Comparison of ENCODE assay signal across 18 cellular contexts in the genomic region with DNA sequence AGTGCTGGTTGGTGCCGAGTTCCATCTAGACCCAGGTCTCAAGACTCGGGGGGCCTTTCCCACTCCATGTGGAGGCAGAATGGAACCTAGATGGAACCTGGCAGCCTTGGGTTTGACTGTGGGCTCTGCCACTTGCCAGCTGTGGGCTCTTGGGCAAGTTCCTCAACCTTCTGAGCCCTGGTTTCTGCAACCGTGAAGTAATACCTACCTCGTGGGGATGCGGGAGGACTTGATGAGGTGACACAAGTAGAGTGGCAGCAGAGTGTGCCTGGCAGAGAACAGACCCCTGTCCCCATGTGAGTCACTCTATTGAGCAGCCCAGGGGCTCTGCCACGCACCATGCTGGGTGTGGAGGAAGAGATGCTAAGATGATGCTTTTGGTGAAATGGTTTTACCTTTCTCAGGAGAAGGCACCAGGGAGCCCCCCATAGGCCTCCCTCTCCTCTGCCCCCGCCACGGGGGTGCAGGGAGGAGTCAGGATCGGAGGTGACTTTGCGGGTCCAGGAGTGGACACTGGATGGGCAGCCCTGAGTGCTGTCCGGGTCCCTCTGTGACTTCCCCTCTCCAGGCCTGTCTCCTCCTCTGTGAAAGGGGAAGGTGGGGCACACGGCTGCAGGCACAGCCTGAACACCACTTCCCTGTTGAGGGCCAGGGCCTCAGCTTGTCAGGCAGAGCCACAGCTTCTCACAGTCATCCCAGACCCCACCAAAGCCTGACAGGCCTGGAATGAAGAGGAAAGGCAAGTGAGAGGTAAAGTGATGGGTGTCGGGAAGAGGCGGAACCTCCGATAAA. TPM values are rescaled to one million over a fixed set of nuclear protein-coding genes. Genes with fewer than 3 reads are reported as not detected.
A peak's percentile ranks its signal among the peaks of the same experiment; 100 is the strongest.
DNase-seq lines count a peak whose midpoint lies in the region; ATAC-seq, FAIRE-seq and TF ChIP-seq lines count a peak whose summit lies in the region.
"Had no signal": no experiment of that assay in that cellular context is flagged by ENCODE, and none has a peak within 500 bp of the region (broad histone marks: within the 10 kb centered on the region; RNA-seq: fewer than 3 reads in every experiment).

No MANE protein-coding gene starts in this region.

- FAIRE-seq in H1 (lab: Jason Lieb, UNC), result no peak

- no peaks in the 10 kb centered on the region for H3K27me3 Mint-ChIP-seq in activated CD4-positive, alpha-beta T cell treated with anti-CD3 and anti-CD28 coated beads, Interleukin-2, amount 10 ng/mL, durations not matched to agents 7 days and 5 days
- no peaks in the 10 kb centered on the region for H3K27me3 Mint-ChIP-seq in activated CD4-positive, alpha-beta T cell treated with anti-CD3 and anti-CD28 coated beads for 36 hours
- no peaks in the 10 kb centered on the region for H3K27me3 Mint-ChIP-seq in stimulated activated naive B cell treated with anti-CD40 and anti-IgM and Interleukin-4, amounts not matched to agents 10 μg/mL and 1 μg/mL and 100 μg/mL, for 72 hours
- H3K27me3 Mint-ChIP-seq in activated T-helper 2 cell treated with anti-CD3 and anti-CD28 coated beads, Interferon-gamma antibody, Interleukin-2, Interleukin-4, amounts not matched to agents 10 μg/mL and 5 μg/mL and 100 μg/mL, durations not matched to agents 14 hours and 24 hours and 36 hours (ENCODE audit: low read depth), result no peaks in the 10 kb centered on the region

- H3K27ac ChIP-seq in H1 (ENCODE audit: low read depth, low read length) (no peak overlapping the region), Karpas-422 (ENCODE audit: low read length) (no peak overlapping the region), MM.1S (ENCODE audit: low read length) (no peak overlapping the region)

- no peak for ATAC-seq in activated CD4-positive, alpha-beta T cell treated with anti-CD3 and anti-CD28 coated beads for 36 hours
- no peak for ATAC-seq in stimulated activated naive B cell treated with anti-CD40 and anti-IgM and Interleukin-4, amounts not matched to agents 10 μg/mL and 1 μg/mL and 100 μg/mL, for 72 hours (replicated peaks)
- ATAC-seq: CD8-positive, alpha-beta T cell had no signal

- no peak for DNase-seq in activated CD4-positive, alpha-beta T cell treated with anti-CD3 and anti-CD28 coated beads, Interleukin-2, amount 10 ng/mL, durations not matched to agents 7 days and 5 days
- no peak for DNase-seq in activated CD4-positive, alpha-beta T cell treated with anti-CD3 and anti-CD28 coated beads for 36 hours
- peak; percentile 8 for DNase-seq in NOMO-1 treated with dmso at 0.1 percent for 144 hours (lab: John Stamatoyannopoulos, UW; ENCODE audit: unreplicated experiment)
- DNase-seq in H1 (ENCODE audit: low read depth in 1 of 2, low spot score in 2 of 2), result no peak
- no peak for DNase-seq in stimulated activated naive B cell treated with anti-CD40 and anti-IgM and Interleukin-4, amounts not matched to agents 10 μg/mL and 1 μg/mL and 100 μg/mL, for 72 hours
- no peak for DNase-seq in Karpas-422
- no peak for DNase-seq in activated T-helper 2 cell treated with anti-CD3 and anti-CD28 coated beads, Interferon-gamma antibody, Interleukin-2, Interleukin-4, amounts not matched to agents 10 μg/mL and 5 μg/mL and 100 μg/mL, durations not matched to agents 14 hours and 24 hours and 36 hours (ENCODE audit: low spot score)
- no peak for DNase-seq in MM.1S
- DNase-seq: 8988T; CD8-positive, alpha-beta T cell; GOT3; KBM-7; NCI-H1417 treated with DMSO at 0.1 percent for 48 hours; NCI-H2029; NCI-H2171; NCI-H748 treated with DMSO at 0.1 percent for 48 hours had no signal

- H3K9ac ChIP-seq in H1 (replicated peaks in 1 of 4; ENCODE audit: extremely low read depth in 1 of 4, low read depth in 3 of 4, low read length in 3 of 4) (no peak overlapping the region), Karpas-422 (ENCODE audit: low read length) (no peak overlapping the region), MM.1S (ENCODE audit: low read length) (no peak overlapping the region)

- H3K4ac ChIP-seq in H1 (replicated peaks; ENCODE audit: insufficient read length, low read depth, low read length), result no peak overlapping the region

- H3F3A ChIP-seq in MM.1S (ENCODE audit: insufficient read depth, low read length), result no peaks in the 10 kb centered on the region

- no peaks in the 10 kb centered on the region for H4K20me1 ChIP-seq in H1 (replicated peaks in 1 of 2; ENCODE audit: control insufficient read depth in 1 of 2, insufficient read depth in 2 of 2, low read length in 2 of 2)
- peaks cover 10% of the 10 kb centered on the region; the same call in 1 of the 2 replicates for H4K20me1 ChIP-seq in Karpas-422 (ENCODE audit: insufficient read depth, low read depth, low read length)
- no peaks in the 10 kb centered on the region for H4K20me1 ChIP-seq in MM.1S (ENCODE audit: insufficient read depth, low read length)

- H2BK15ac ChIP-seq in H1 (ENCODE audit: low read length), result no peak overlapping the region

- H3K23ac ChIP-seq in H1 (ENCODE audit: insufficient read length), result no peak overlapping the region

- no peak overlapping the region for H2BK5ac ChIP-seq in H1 (ENCODE audit: low read depth, low read length)

- H3K36me3 Mint-ChIP-seq in activated CD4-positive, alpha-beta T cell treated with anti-CD3 and anti-CD28 coated beads, Interleukin-2, amount 10 ng/mL, durations not matched to agents 7 days and 5 days (ENCODE audit: low read depth), result peaks cover 2% of the 10 kb centered on the region
- H3K36me3 Mint-ChIP-seq in activated CD4-positive, alpha-beta T cell treated with anti-CD3 and anti-CD28 coated beads for 36 hours (ENCODE audit: low read depth), result peaks cover 26% of the 10 kb centered on the region
- peaks cover 44 to 80% of the 10 kb centered on the region in 2 donors for H3K36me3 Mint-ChIP-seq in stimulated activated naive B cell treated with anti-CD40 and anti-IgM and Interleukin-4, amounts not matched to agents 10 μg/mL and 1 μg/mL and 100 μg/mL, for 72 hours
- peaks cover 55% of the 10 kb centered on the region for H3K36me3 Mint-ChIP-seq in activated T-helper 2 cell treated with anti-CD3 and anti-CD28 coated beads, Interferon-gamma antibody, Interleukin-2, Interleukin-4, amounts not matched to agents 10 μg/mL and 5 μg/mL and 100 μg/mL, durations not matched to agents 14 hours and 24 hours and 36 hours (ENCODE audit: low read depth)

- no peak overlapping the region for H3K56ac ChIP-seq in H1 (replicated peaks; ENCODE audit: insufficient read length, low read depth, low read length)

- peaks cover 0 to 9% (median 5%) of the 10 kb centered on the region in 4 experiments; a peak in 5 of 7 replicates for H3K27me3 ChIP-seq in H1 (replicated peaks in 1 of 4; ENCODE audit: control insufficient read depth in 3 of 4, extremely low read depth in 1 of 4, insufficient read depth in 3 of 4, low read length in 3 of 4)
- H3K27me3 ChIP-seq in Karpas-422 (ENCODE audit: low read length), result no peaks in the 10 kb centered on the region
- H3K27me3 ChIP-seq in MM.1S (replicated peaks; ENCODE audit: insufficient read depth, low read length), result no peaks in the 10 kb centered on the region

- no peak overlapping the region for H3K4me3 ChIP-seq in H1 (ENCODE audit: extremely low read depth in 1 of 4, insufficient read depth in 2 of 4, low read depth in 3 of 4, low read length in 4 of 4)
- no peak overlapping the region for H3K4me3 ChIP-seq in Karpas-422 (ENCODE audit: low read length)
- no peak overlapping the region for H3K4me3 ChIP-seq in MM.1S (ENCODE audit: low read length)

- H3K9me3 ChIP-seq in H1 (ENCODE audit: insufficient read depth in 2 of 2, low read depth in 1 of 2, low read length in 1 of 2) (no peaks in the 10 kb centered on the region; a peak in 1 of 4 replicates), Karpas-422 (ENCODE audit: low read length) (no peaks in the 10 kb centered on the region), MM.1S (replicated peaks; ENCODE audit: insufficient read depth, low read length) (no peaks in the 10 kb centered on the region)

- no peak overlapping the region for H2AFZ ChIP-seq in H1 (ENCODE audit: low read length)
- H2AFZ ChIP-seq in Karpas-422 (ENCODE audit: low read length), result no peak overlapping the region
- H2AFZ ChIP-seq in MM.1S (ENCODE audit: low read length), result no peak overlapping the region

- WGBS in H1 (ENCODE audit: extremely low coverage in 1 of 2, insufficient coverage in 1 of 2, insufficient read length in 1 of 2, insufficient replicate concordance in 2 of 2, low coverage in 1 of 2, low lambda C conversion rate in 2 of 2, missing lambda C conversion rate in 1 of 2), 2 experiments, result 82% methylated on average over 15 of the region's 15 CpGs; no CpG with 5 or more reads in 1 of the 2 experiments

- TF ChIP-seq POLR2A in H1 (IDR thresholded peaks at IDR 0.05; ENCODE audit: control extremely low read depth in 1 of 2, low read depth in 2 of 2, low read length in 2 of 2), result no peak

- H3K4me1 ChIP-seq in H1 (replicated peaks in 1 of 4; ENCODE audit: control insufficient read depth in 3 of 4, insufficient read depth in 4 of 4, low read length in 3 of 4) (peaks cover 0 to 8% (median 0%) of the 10 kb centered on the region in 4 experiments; a peak in 2 of 7 replicates), Karpas-422 (ENCODE audit: low read length) (peaks cover 16% of the 10 kb centered on the region), MM.1S (ENCODE audit: low read length) (peaks cover 12% of the 10 kb centered on the region)

- H2BK120ac ChIP-seq in H1 (replicated peaks; ENCODE audit: low read depth, low read length), result no peak overlapping the region

- H3K27ac Mint-ChIP-seq in activated CD4-positive, alpha-beta T cell treated with anti-CD3 and anti-CD28 coated beads, Interleukin-2, amount 10 ng/mL, durations not matched to agents 7 days and 5 days, result peak overlapping the region; percentile 44
- no peak overlapping the region for H3K27ac Mint-ChIP-seq in activated CD4-positive, alpha-beta T cell treated with anti-CD3 and anti-CD28 coated beads for 36 hours
- peak overlapping the region; percentile 14 for H3K27ac Mint-ChIP-seq in stimulated activated naive B cell treated with anti-CD40 and anti-IgM and Interleukin-4, amounts not matched to agents 10 μg/mL and 1 μg/mL and 100 μg/mL, for 72 hours
- no peak overlapping the region for H3K27ac Mint-ChIP-seq in activated T-helper 2 cell treated with anti-CD3 and anti-CD28 coated beads, Interferon-gamma antibody, Interleukin-2, Interleukin-4, amounts not matched to agents 10 μg/mL and 5 μg/mL and 100 μg/mL, durations not matched to agents 14 hours and 24 hours and 36 hours
- H3K27ac Mint-ChIP-seq: CD8-positive, alpha-beta T cell had no signal

- H4K91ac ChIP-seq in H1 (replicated peaks; ENCODE audit: insufficient read length, low read length), result no peak overlapping the region

- no peak overlapping the region for H3K4me2 ChIP-seq in H1 (ENCODE audit: insufficient read depth in 1 of 2, low read depth in 2 of 2, low read length in 2 of 2)
- H3K4me2 ChIP-seq in Karpas-422 (ENCODE audit: low read depth, low read length, poor library complexity, severe bottlenecking), result no peak overlapping the region
- H3K4me2 ChIP-seq in MM.1S (ENCODE audit: low read depth, low read length), result no peak overlapping the region

- H3K4me1 Mint-ChIP-seq in activated CD4-positive, alpha-beta T cell treated with anti-CD3 and anti-CD28 coated beads, Interleukin-2, amount 10 ng/mL, durations not matched to agents 7 days and 5 days, result peaks cover 5% of the 10 kb centered on the region
- peaks cover 11% of the 10 kb centered on the region for H3K4me1 Mint-ChIP-seq in activated CD4-positive, alpha-beta T cell treated with anti-CD3 and anti-CD28 coated beads for 36 hours
- peaks cover 29 to 43% of the 10 kb centered on the region in 2 donors for H3K4me1 Mint-ChIP-seq in stimulated activated naive B cell treated with anti-CD40 and anti-IgM and Interleukin-4, amounts not matched to agents 10 μg/mL and 1 μg/mL and 100 μg/mL, for 72 hours
- H3K4me1 Mint-ChIP-seq in activated T-helper 2 cell treated with anti-CD3 and anti-CD28 coated beads, Interferon-gamma antibody, Interleukin-2, Interleukin-4, amounts not matched to agents 10 μg/mL and 5 μg/mL and 100 μg/mL, durations not matched to agents 14 hours and 24 hours and 36 hours (ENCODE audit: low read depth), result peaks cover 5% of the 10 kb centered on the region

- H3K14ac ChIP-seq in H1 (ENCODE audit: insufficient read length), result no peak overlapping the region

- H3K23me2 ChIP-seq in H1 (ENCODE audit: low read depth, low read length), result peaks cover 2% of the 10 kb centered on the region; the same call in 1 of the 2 replicates

- no peaks in the 10 kb centered on the region for H3K79me2 ChIP-seq in H1 (ENCODE audit: control insufficient read depth in 1 of 2, insufficient read depth in 2 of 2, low read length in 2 of 2)
- no peaks in the 10 kb centered on the region for H3K79me2 ChIP-seq in Karpas-422 (ENCODE audit: low read length)
- H3K79me2 ChIP-seq in MM.1S (ENCODE audit: low read length), result no peaks in the 10 kb centered on the region

- peak overlapping the region; percentile 60; the same call in 1 of the 2 replicates for H2BK12ac ChIP-seq in H1 (ENCODE audit: low read depth, low read length)

- no peak overlapping the region for H3K4me3 Mint-ChIP-seq in activated CD4-positive, alpha-beta T cell treated with anti-CD3 and anti-CD28 coated beads, Interleukin-2, amount 10 ng/mL, durations not matched to agents 7 days and 5 days
- no peak overlapping the region for H3K4me3 Mint-ChIP-seq in activated CD4-positive, alpha-beta T cell treated with anti-CD3 and anti-CD28 coated beads for 36 hours
- H3K4me3 Mint-ChIP-seq in stimulated activated naive B cell treated with anti-CD40 and anti-IgM and Interleukin-4, amounts not matched to agents 10 μg/mL and 1 μg/mL and 100 μg/mL, for 72 hours, result no peak overlapping the region
- H3K4me3 Mint-ChIP-seq in activated T-helper 2 cell treated with anti-CD3 and anti-CD28 coated beads, Interferon-gamma antibody, Interleukin-2, Interleukin-4, amounts not matched to agents 10 μg/mL and 5 μg/mL and 100 μg/mL, durations not matched to agents 14 hours and 24 hours and 36 hours (ENCODE audit: low read depth), result no peak overlapping the region
- H3K4me3 Mint-ChIP-seq: CD8-positive, alpha-beta T cell had no signal

- H2BK20ac ChIP-seq in H1 (ENCODE audit: low read length), result no peak overlapping the region

- intact Hi-C loops in activated CD4-positive, alpha-beta T cell treated with anti-CD3 and anti-CD28 coated beads for 36 hours (cut with DNase I, micrococcal nuclease), result no loop called here
- intact Hi-C loops in activated T-helper 2 cell treated with anti-CD3 and anti-CD28 coated beads, Interferon-gamma antibody, Interleukin-2, Interleukin-4, amounts not matched to agents 10 μg/mL and 5 μg/mL and 100 μg/mL, durations not matched to agents 14 hours and 24 hours and 36 hours (cut with micrococcal nuclease), result no loop called here

- H4K8ac ChIP-seq in H1 (ENCODE audit: extremely low read depth, insufficient read depth, low read length), result no peak overlapping the region; the same call in 1 of the 2 replicates

- no peak overlapping the region for H3K18ac ChIP-seq in H1 (ENCODE audit: extremely low read depth, low read length)

- H2AK5ac ChIP-seq in H1 (ENCODE audit: low read depth, low read length), result no peak overlapping the region

- H4K5ac ChIP-seq in H1 (ENCODE audit: insufficient read length, low read depth, low read length), result no peak overlapping the region

- TF ChIP-seq CTCF in H1 (IDR thresholded peaks at IDR 0.05; ENCODE audit: control extremely low read depth in 1 of 3, insufficient read depth in 1 of 3, low read depth in 1 of 3, low read length in 3 of 3) (no peak), MM.1S (IDR thresholded peaks at IDR 0.05; ENCODE audit: low read length) (no peak)

- POLR2A ChIA-PET in activated CD4-positive, alpha-beta T cell treated with anti-CD3 and anti-CD28 coated beads, Interleukin-2, amount 10 ng/mL, durations not matched to agents 7 days and 5 days (lab: Charles Lee), result no interaction called here
- POLR2A ChIA-PET in activated CD4-positive, alpha-beta T cell treated with anti-CD3 and anti-CD28 coated beads for 36 hours (lab: Charles Lee), result no interaction called here
- POLR2A ChIA-PET in H1 (lab: Charles Lee; ENCODE audit: partially characterized antibody), result interaction anchor here (1.2 kb wide), 1 partner anchor 25 kb away, joined by 3 read pairs; no protein-coding TSS in a partner anchor

- no peak for TF ChIP-seq EP300 in H1 (IDR thresholded peaks at IDR 0.05; ENCODE audit: borderline replicate concordance in 1 of 2, low read depth in 2 of 2, low read length in 2 of 2)

- H3K36me3 ChIP-seq in H1 (ENCODE audit: control insufficient read depth in 2 of 4, insufficient read depth in 4 of 4, low read length in 3 of 4), result no peaks in the 10 kb centered on the region
- H3K36me3 ChIP-seq in Karpas-422 (ENCODE audit: insufficient read depth, low read length), result no peaks in the 10 kb centered on the region
- H3K36me3 ChIP-seq in MM.1S (replicated peaks; ENCODE audit: insufficient read depth, low read length), result no peaks in the 10 kb centered on the region

- H3K9me2 ChIP-seq in Karpas-422 (replicated peaks; ENCODE audit: insufficient read depth, low read length) (no peaks in the 10 kb centered on the region), MM.1S (replicated peaks; ENCODE audit: insufficient read depth, low read length) (no peaks in the 10 kb centered on the region)

- H3K79me1 ChIP-seq in H1 (ENCODE audit: low read depth, low read length), result no peaks in the 10 kb centered on the region

- no peaks in the 10 kb centered on the region for H3K9me3 Mint-ChIP-seq in activated CD4-positive, alpha-beta T cell treated with anti-CD3 and anti-CD28 coated beads, Interleukin-2, amount 10 ng/mL, durations not matched to agents 7 days and 5 days
- H3K9me3 Mint-ChIP-seq in activated CD4-positive, alpha-beta T cell treated with anti-CD3 and anti-CD28 coated beads for 36 hours (ENCODE audit: low read depth), result no peaks in the 10 kb centered on the region
- H3K9me3 Mint-ChIP-seq in stimulated activated naive B cell treated with anti-CD40 and anti-IgM and Interleukin-4, amounts not matched to agents 10 μg/mL and 1 μg/mL and 100 μg/mL, for 72 hours, result no peaks in the 10 kb centered on the region
- no peaks in the 10 kb centered on the region for H3K9me3 Mint-ChIP-seq in activated T-helper 2 cell treated with anti-CD3 and anti-CD28 coated beads, Interferon-gamma antibody, Interleukin-2, Interleukin-4, amounts not matched to agents 10 μg/mL and 5 μg/mL and 100 μg/mL, durations not matched to agents 14 hours and 24 hours and 36 hours
- H3K9me3 Mint-ChIP-seq: CD8-positive, alpha-beta T cell had no signal

- CTCF ChIA-PET in activated CD4-positive, alpha-beta T cell treated with anti-CD3 and anti-CD28 coated beads, Interleukin-2, amount 10 ng/mL, durations not matched to agents 7 days and 5 days (lab: Charles Lee), result no interaction called here
- CTCF ChIA-PET in activated CD4-positive, alpha-beta T cell treated with anti-CD3 and anti-CD28 coated beads for 36 hours (lab: Charles Lee), result interaction anchor here (1.1 kb wide), 1 partner anchor 89 kb away, joined by 5 read pairs; no protein-coding TSS in a partner anchor
- CTCF ChIA-PET in H1 (lab: Charles Lee; ENCODE audit: partially characterized antibody), result interaction anchor here (0.8 to 5.0 kb wide), 8 partner anchors 9 to 285 kb away, joined by 3 to 40 read pairs (median 4); no protein-coding TSS in a partner anchor

- no peak for TF ChIP-seq RAD21 in H1 (IDR thresholded peaks at IDR 0.05 in 1 of 2, conservative IDR thresholded peaks at IDR 0.05 in 1 of 2; ENCODE audit: low read depth in 2 of 2, low read length in 2 of 2)

RNA-seq across cellular contexts. Expression of gene EDN2, which starts 36.7 kb away (rescaled TPM):
- total RNA-seq in activated CD4-positive, alpha-beta T cell treated with anti-CD3 and anti-CD28 coated beads, Interleukin-2, amount 10 ng/mL, durations not matched to agents 7 days and 5 days, result not detected
- not detected for total RNA-seq in activated CD4-positive, alpha-beta T cell treated with anti-CD3 and anti-CD28 coated beads for 36 hours
- 0.39 TPM in 1 of 2 replicates, not detected in the other for total RNA-seq in H1 (2021; fragmentation: NEBNext Ultra II Directional; extraction: Animal tissue kit (Norgen Biotek cat#: 25700))
- polyA plus RNA-seq in H1 (2011; rRNA removed), result 0.32 and 0.39 TPM in 2 replicates
- polyA plus RNA-seq in H1 (2011; cell fraction: cytosol; rRNA removed), result 0.26 TPM
- 0.58 TPM for polyA plus RNA-seq in H1 (2011; cell fraction: nucleus; rRNA removed)
- not detected in 4 replicates for polyA plus RNA-seq in H1 (2012, experiment 1 of 2)
- 1.3 TPM for polyA plus RNA-seq in H1 (2012, experiment 2 of 2)
- 0.16 TPM for polyA plus RNA-seq in H1 (2013, experiment 1 of 2)
- 0.17 TPM for polyA plus RNA-seq in H1 (2013, experiment 2 of 2)
- not detected in 2 replicates for polyA minus RNA-seq in H1 (2011; rRNA and poly(A)+ RNA removed)
- polyA minus RNA-seq in H1 (2011; cell fraction: cytosol; rRNA and poly(A)+ RNA removed), result not detected
- polyA minus RNA-seq in H1 (2011; cell fraction: nucleus; rRNA and poly(A)+ RNA removed), result 0.50 TPM
- not detected in 2 replicates for total RNA-seq in Karpas-422 (2014; rRNA removed; shearing (Covaris generic); ENCODE audit: low replicate concordance)
- total RNA-seq in activated T-helper 2 cell treated with anti-CD3 and anti-CD28 coated beads, Interferon-gamma antibody, Interleukin-2, Interleukin-4, amounts not matched to agents 10 μg/mL and 5 μg/mL and 100 μg/mL, durations not matched to agents 14 hours and 24 hours and 36 hours, result not detected in 2 replicates
- total RNA-seq: M059J, NCI-H460 had no signal

Comparison
In these comparisons a context has a peak if more than half of its experiments do, and no peak if none do; other contexts are left out.
1. H3K27ac Mint-ChIP-seq: peak in activated CD4-positive, alpha-beta T cell treated with anti-CD3 and anti-CD28 coated beads, Interleukin-2, amount 10 ng/mL, durations not matched to agents 7 days and 5 days (single experiment) and stimulated activated naive B cell treated with anti-CD40 and anti-IgM and Interleukin-4, amounts not matched to agents 10 μg/mL and 1 μg/mL and 100 μg/mL, for 72 hours (single experiment); none in activated CD4-positive, alpha-beta T cell treated with anti-CD3 and anti-CD28 coated beads for 36 hours (single experiment) and activated T-helper 2 cell treated with anti-CD3 and anti-CD28 coated beads, Interferon-gamma antibody, Interleukin-2, Interleukin-4, amounts not matched to agents 10 μg/mL and 5 μg/mL and 100 μg/mL, durations not matched to agents 14 hours and 24 hours and 36 hours (single experiment).